ENCODE assay signal across 9 cellular contexts in genomic region chr3:165837058-165837525, GRCh38. TPM values are rescaled to one million over a fixed set of nuclear protein-coding genes. Genes with fewer than 3 reads are reported as not detected.
DNase-seq lines count a peak whose midpoint lies in the region; ATAC-seq and TF ChIP-seq lines count a peak whose summit lies in the region.
"Had no signal": no experiment of that assay in that cellular context is flagged by ENCODE, and none has a peak within 500 bp of the region (broad histone marks: within the 10 kb centered on the region; RNA-seq: fewer than 3 reads in every experiment).

BCHE (minus strand) TSS chr3:165837423; CDS start chr3:165831033, 6,390 bp downstream.

- no peak for ATAC-seq in GM18520 (IDR thresholded peaks at IDR 0.05; ENCODE audit: unreplicated experiment)

- POLR2A ChIA-PET in AG04450 (lab: Yijun Ruan, JAX) = interaction anchor here (0.7 kb wide), 1 partner anchor 9 kb away, joined by 3 read pairs; no protein-coding TSS in a partner anchor

- peak within 1 kb of the TSS; percentile 55 for H3K4me3 ChIP-seq in AG04450 (ENCODE audit: low read depth, low read length)

- no peaks in the 10 kb centered on the region for H3K27me3 ChIP-seq in AG04450 (ENCODE audit: control insufficient read depth, insufficient read depth, low read length)

- no peak for TF ChIP-seq CTCF in AG04450 (IDR thresholded peaks at IDR 0.05; ENCODE audit: low read depth, low read length)

- peak; percentile 42 for DNase-seq in AG04450 (ENCODE audit: low read depth, low spot score)
- DNase-seq in NCI-H146 (lab: John Stamatoyannopoulos, UW) = peak; percentile 87
- DNase-seq in dermis microvascular lymphatic vessel endothelial cell (ENCODE audit: low read depth in 2 of 2) = peak; percentile 3 to 56
- DNase-seq in medulla oblongata (ENCODE audit: extremely low spot score) = peak; percentile 42
- no peak for DNase-seq in NCI-H2029 (lab: John Stamatoyannopoulos, UW)
- no peak for DNase-seq in NCI-H2227 (lab: John Stamatoyannopoulos, UW; ENCODE audit: unreplicated experiment)
- no peak for DNase-seq in activated CD4-positive, CD25-positive, alpha-beta regulatory T cell treated with anti-CD3 and anti-CD28 coated beads, Interleukin-2, amount 50 U/mL, for 72 hours
- DNase-seq: GDM1 had no signal

- H3K9me3 ChIP-seq in AG04450 (ENCODE audit: control insufficient read depth, insufficient read depth, low read length) = no peaks in the 10 kb centered on the region

- CTCF ChIA-PET in AG04450 (lab: Charles Lee) = interaction anchor here (1.9 kb wide), 1 partner anchor 17 kb away, joined by 9 read pairs; no protein-coding TSS in a partner anchor

- H3K27ac ChIP-seq in AG04450 (ENCODE audit: low read depth, low read length) = no peak within 1 kb of the TSS

RNA-seq across cellular contexts. Expression of gene BCHE, which starts in this region (rescaled TPM):
- polyA plus RNA-seq in AG04450 (2011; rRNA removed) = 2.4 and 3.1 TPM in 2 replicates
- 0.46 and 1.6 TPM in 2 replicates for polyA minus RNA-seq in AG04450 (2011; rRNA and poly(A)+ RNA removed)
- total RNA-seq in dermis microvascular lymphatic vessel endothelial cell = 15.4 and 24.3 TPM in 2 replicates

Comparison
In these comparisons a context has a peak if more than half of its experiments do, and no peak if none do; other contexts are left out.
1. DNase-seq: peak in AG04450 (single experiment), NCI-H146 (single experiment), dermis microvascular lymphatic vessel endothelial cell (2 of 2) and medulla oblongata (single experiment); none in NCI-H2029 (single experiment), NCI-H2227 (single experiment) and activated CD4-positive, CD25-positive, alpha-beta regulatory T cell treated with anti-CD3 and anti-CD28 coated beads, Interleukin-2, amount 50 U/mL, for 72 hours (single experiment).